ENCODE assay signal across 1 cellular context in the genomic region with DNA sequence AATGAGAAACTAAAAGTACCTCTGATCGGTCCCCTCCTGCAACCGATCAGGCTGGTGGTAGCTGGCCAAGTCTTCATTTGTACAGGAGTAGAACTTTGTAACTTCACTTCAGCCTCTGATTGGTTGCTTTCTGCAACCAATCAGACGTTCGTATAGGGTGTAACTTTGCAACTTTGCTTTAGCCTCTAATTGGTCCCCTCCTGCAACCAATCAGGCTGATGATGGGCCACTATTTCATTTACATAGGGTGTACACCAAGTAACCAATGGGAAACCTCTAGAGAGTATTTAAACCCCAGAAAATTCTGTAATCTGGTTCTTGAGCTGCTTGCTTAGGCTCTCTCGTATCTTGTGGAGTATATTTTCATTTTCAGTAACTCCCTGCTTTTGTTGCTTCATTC.
TF ChIP-seq lines count a peak whose summit lies in the region.

No MANE protein-coding gene starts in this region.

TF ChIP-seq in K562, 482 proteins besides CTCF, POLR2A, EP300 and RAD21 (continued from another document):
- TF ChIP-seq, protein P1, sequence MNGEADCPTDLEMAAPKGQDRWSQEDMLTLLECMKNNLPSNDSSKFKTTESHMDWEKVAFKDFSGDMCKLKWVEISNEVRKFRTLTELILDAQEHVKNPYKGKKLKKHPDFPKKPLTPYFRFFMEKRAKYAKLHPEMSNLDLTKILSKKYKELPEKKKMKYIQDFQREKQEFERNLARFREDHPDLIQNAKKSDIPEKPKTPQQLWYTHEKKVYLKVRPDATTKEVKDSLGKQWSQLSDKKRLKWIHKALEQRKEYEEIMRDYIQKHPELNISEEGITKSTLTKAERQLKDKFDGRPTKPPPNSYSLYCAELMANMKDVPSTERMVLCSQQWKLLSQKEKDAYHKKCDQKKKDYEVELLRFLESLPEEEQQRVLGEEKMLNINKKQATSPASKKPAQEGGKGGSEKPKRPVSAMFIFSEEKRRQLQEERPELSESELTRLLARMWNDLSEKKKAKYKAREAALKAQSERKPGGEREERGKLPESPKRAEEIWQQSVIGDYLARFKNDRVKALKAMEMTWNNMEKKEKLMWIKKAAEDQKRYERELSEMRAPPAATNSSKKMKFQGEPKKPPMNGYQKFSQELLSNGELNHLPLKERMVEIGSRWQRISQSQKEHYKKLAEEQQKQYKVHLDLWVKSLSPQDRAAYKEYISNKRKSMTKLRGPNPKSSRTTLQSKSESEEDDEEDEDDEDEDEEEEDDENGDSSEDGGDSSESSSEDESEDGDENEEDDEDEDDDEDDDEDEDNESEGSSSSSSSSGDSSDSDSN (IDR thresholded peaks at IDR 0.05; ENCODE audit: borderline replicate concordance in 1 of 2, low read depth in 2 of 2, low read length in 2 of 2), result no peak
